8 cellular contexts compared by ENCODE assay signal in genomic region chr17:16407911-16408588, GRCh38. TPM values are rescaled to one million over a fixed set of nuclear protein-coding genes. Genes with fewer than 3 reads are reported as not detected.
DNase-seq lines count a peak whose midpoint lies in the region; ATAC-seq and TF ChIP-seq lines count a peak whose summit lies in the region.

No MANE protein-coding gene starts in this region.

- peak overlapping the region; percentile 80 to 83 (median 81) for H3K4me3 Mint-ChIP-seq in nephron

- DNase-seq in EL, result peak; percentile 55
- DNase-seq in SJCRH30, result peak; percentile 65 to 85
- DNase-seq in fibroblast of peridontal ligament (ENCODE audit: extremely low read depth), result peak; percentile 58
- DNase-seq in COLO829 (ENCODE audit: low spot score), result no peak
- DNase-seq in NCI-H2107 (lab: John Stamatoyannopoulos, UW), result no peak

- H3K4me3 ChIP-seq in SJCRH30, result no peak overlapping the region

- H3K4me1 ChIP-seq in SJCRH30, result peaks cover 5% of the 10 kb centered on the region; the same call in 1 of the 2 replicates

- no peaks in the 10 kb centered on the region for H3K9me3 ChIP-seq in SJCRH30 (replicated peaks)

- H3K27ac ChIP-seq in SJCRH30, result no peak overlapping the region

- peak; percentile 88 for ATAC-seq in GM19452 (IDR thresholded peaks at IDR 0.05; ENCODE audit: unreplicated experiment)
- peak; percentile 86 for ATAC-seq in HG03460 (IDR thresholded peaks at IDR 0.05; ENCODE audit: unreplicated experiment)

- peak overlapping the region; percentile 73 to 86 (median 77) for H3K27ac Mint-ChIP-seq in nephron

- peaks cover 4% of the 10 kb centered on the region for H3K27me3 Mint-ChIP-seq in nephron (ENCODE audit: low read depth)

- H3K4me1 Mint-ChIP-seq in nephron, result peaks cover 16% of the 10 kb centered on the region

- no peaks in the 10 kb centered on the region for H3K9me3 Mint-ChIP-seq in nephron

- H3K36me3 Mint-ChIP-seq in nephron (ENCODE audit: low read depth), result no peaks in the 10 kb centered on the region

- no peaks in the 10 kb centered on the region for H3K36me3 ChIP-seq in SJCRH30

- no peak for TF ChIP-seq CTCF in nephron (IDR thresholded peaks at IDR 0.05; ENCODE audit: unreplicated experiment in 3 of 3)

- H3K27me3 ChIP-seq in SJCRH30, result no peaks in the 10 kb centered on the region

RNA-seq across cellular contexts. Expression of gene TRPV2, which starts 7.3 kb away (rescaled TPM):
- total RNA-seq in SJCRH30 (2014; rRNA removed; shearing (Covaris generic)), result 0.42 and 0.63 TPM in 2 replicates

RNA-seq across cellular contexts. Expression of gene UBB, which starts 27.2 kb away (rescaled TPM):
- 2,921 and 3,511 TPM in 2 replicates for total RNA-seq in SJCRH30 (2014; rRNA removed; shearing (Covaris generic))

RNA-seq across cellular contexts. Expression of gene CENPV, which starts 54.8 kb away (rescaled TPM):
- 50.2 and 51.5 TPM in 2 replicates for total RNA-seq in SJCRH30 (2014; rRNA removed; shearing (Covaris generic))

Comparison
In these comparisons a context has a peak if more than half of its experiments do, and no peak if none do; other contexts are left out.
1. DNase-seq: peak in EL (single experiment), SJCRH30 (2 of 2) and fibroblast of peridontal ligament (single experiment); none in COLO829 (single experiment) and NCI-H2107 (single experiment).